ENCODE assay signal across 7 cellular contexts in genomic region chr18:22032392-22032961, GRCh38.
DNase-seq lines count a peak whose midpoint lies in the region; ATAC-seq, FAIRE-seq and TF ChIP-seq lines count a peak whose summit lies in the region.

No MANE protein-coding gene starts in this region.

- no peaks in the 10 kb centered on the region for H3K27me3 ChIP-seq in OCI-LY3 (ENCODE audit: low read depth, low read length)
- H3K27me3 ChIP-seq in thoracic aorta (replicated peaks; ENCODE audit: insufficient read depth), result no peaks in the 10 kb centered on the region

- H3K36me3 ChIP-seq in OCI-LY3 (replicated peaks; ENCODE audit: low read depth, low read length), result no peaks in the 10 kb centered on the region
- no peaks in the 10 kb centered on the region for H3K36me3 ChIP-seq in thoracic aorta
- no peaks in the 10 kb centered on the region for H3K36me3 ChIP-seq in kidney (ENCODE audit: control insufficient read depth in 1 of 2, insufficient read depth in 2 of 2, low read length in 2 of 2)

- no peak for FAIRE-seq in kidney (lab: Jason Lieb, UNC)

- no peak for TF ChIP-seq POLR2A in erythroblast (IDR thresholded peaks at IDR 0.05; ENCODE audit: low read length)

- DNase-seq in fibroblast of the aortic adventitia (ENCODE audit: low read depth) (peak; percentile 84), thoracic aorta (ENCODE audit: low spot score) (no peak), kidney (no peak), erythroblast (lab: John Stamatoyannopoulos, UW) (no peak)

- H3K9ac ChIP-seq in OCI-LY3 (ENCODE audit: low read length) (no peak overlapping the region), kidney (ENCODE audit: low read length in 2 of 2) (no peak overlapping the region)

- ATAC-seq in GM21360 (IDR thresholded peaks at IDR 0.05; ENCODE audit: unreplicated experiment) (peak; percentile 62), thoracic aorta (ENCODE audit: insufficient number of reproducible peaks, low FRiP score, low read depth) (peak; percentile 78), GM21528 (IDR thresholded peaks at IDR 0.05; ENCODE audit: low FRiP score, unreplicated experiment) (no peak)

- intact Hi-C loops in kidney (cut with DNase I), result no loop called here

- H2AFZ ChIP-seq in OCI-LY3 (ENCODE audit: low read depth, low read length), result no peak overlapping the region

- H3K4me1 ChIP-seq in OCI-LY3 (ENCODE audit: low read length), result peaks cover 23% of the 10 kb centered on the region
- peaks cover 0 to 12% of the 10 kb centered on the region in 2 donors for H3K4me1 ChIP-seq in thoracic aorta (ENCODE audit: control insufficient read depth in 1 of 2, low read depth in 2 of 2)
- no peaks in the 10 kb centered on the region for H3K4me1 ChIP-seq in kidney (ENCODE audit: control insufficient read depth in 1 of 2, insufficient read depth in 1 of 2, low read depth in 1 of 2, low read length in 2 of 2)

- H3K9me3 ChIP-seq in OCI-LY3 (ENCODE audit: insufficient read depth, low read length), result no peaks in the 10 kb centered on the region
- no peaks in the 10 kb centered on the region for H3K9me3 ChIP-seq in thoracic aorta
- H3K9me3 ChIP-seq in kidney (ENCODE audit: control insufficient read depth in 1 of 2, low read length in 2 of 2), result no peaks in the 10 kb centered on the region

- H3K27ac ChIP-seq in OCI-LY3 (ENCODE audit: low read length) (peak overlapping the region; percentile 51), thoracic aorta (peak overlapping the region in 1 of 2 donors; percentile 15), kidney (ENCODE audit: low read depth in 2 of 2, low read length in 2 of 2) (no peak overlapping the region)

- H3K4me3 ChIP-seq in OCI-LY3 (ENCODE audit: low read length) (peak overlapping the region; percentile 46), fibroblast of the aortic adventitia (ENCODE audit: low read depth, low read length) (no peak overlapping the region), thoracic aorta (no peak overlapping the region), kidney (ENCODE audit: low read length in 2 of 2) (no peak overlapping the region)

- no peaks in the 10 kb centered on the region for H4K20me1 ChIP-seq in OCI-LY3 (ENCODE audit: insufficient read depth, low read length)

- TF ChIP-seq CTCF in OCI-LY3 (IDR thresholded peaks at IDR 0.05; ENCODE audit: low read depth, low read length) (no peak), fibroblast of the aortic adventitia (IDR thresholded peaks at IDR 0.05; ENCODE audit: insufficient read depth, low read length) (no peak), thoracic aorta (IDR thresholded peaks at IDR 0.05) (no peak), kidney (IDR thresholded peaks at IDR 0.05; ENCODE audit: borderline replicate concordance, extremely low read depth, insufficient read depth) (no peak)

- no peaks in the 10 kb centered on the region for H3K79me2 ChIP-seq in OCI-LY3 (ENCODE audit: low read length)

- peak overlapping the region; percentile 63 for H3K4me2 ChIP-seq in OCI-LY3 (ENCODE audit: low read length)
